ENCODE assay signal across 3 cellular contexts in genomic region chr10:26311383-26311940, GRCh38.
TF ChIP-seq lines count a peak whose summit lies in the region.

No MANE protein-coding gene starts in this region.

TF ChIP-seq in A549, 52 proteins besides CTCF, POLR2A, EP300 and RAD21:
- TF ChIP-seq RCOR1 (IDR thresholded peaks at IDR 0.05; ENCODE audit: low read depth, low read length) (no peak), MAZ (IDR thresholded peaks at IDR 0.05; ENCODE audit: borderline replicate concordance, low read depth, low read length) (no peak), ZFP36 (IDR thresholded peaks at IDR 0.05; ENCODE audit: borderline replicate concordance, partially characterized antibody) (no peak), ESRRA (IDR thresholded peaks at IDR 0.05; ENCODE audit: borderline replicate concordance, low read length) (no peak), BHLHE40 (IDR thresholded peaks at IDR 0.05; ENCODE audit: low read depth, low read length) (no peak), PHF8 (IDR thresholded peaks at IDR 0.05; ENCODE audit: borderline replicate concordance, low read depth) (no peak), CBX2 (IDR thresholded peaks at IDR 0.05; ENCODE audit: borderline replicate concordance, low read depth) (no peak), TFCP2L1 (CRISPR knock-in tag; IDR thresholded peaks at IDR 0.05) (no peak), MAFK (IDR thresholded peaks at IDR 0.05; ENCODE audit: partially characterized antibody) (no peak), JUNB (IDR thresholded peaks at IDR 0.05) (no peak), HOXA7 (CRISPR knock-in tag; IDR thresholded peaks at IDR 0.05) (no peak), HOXB5 (CRISPR knock-in tag; IDR thresholded peaks at IDR 0.05) (no peak), ZSCAN20 (CRISPR knock-in tag; IDR thresholded peaks at IDR 0.05) (no peak)
- TF ChIP-seq, protein P1, sequence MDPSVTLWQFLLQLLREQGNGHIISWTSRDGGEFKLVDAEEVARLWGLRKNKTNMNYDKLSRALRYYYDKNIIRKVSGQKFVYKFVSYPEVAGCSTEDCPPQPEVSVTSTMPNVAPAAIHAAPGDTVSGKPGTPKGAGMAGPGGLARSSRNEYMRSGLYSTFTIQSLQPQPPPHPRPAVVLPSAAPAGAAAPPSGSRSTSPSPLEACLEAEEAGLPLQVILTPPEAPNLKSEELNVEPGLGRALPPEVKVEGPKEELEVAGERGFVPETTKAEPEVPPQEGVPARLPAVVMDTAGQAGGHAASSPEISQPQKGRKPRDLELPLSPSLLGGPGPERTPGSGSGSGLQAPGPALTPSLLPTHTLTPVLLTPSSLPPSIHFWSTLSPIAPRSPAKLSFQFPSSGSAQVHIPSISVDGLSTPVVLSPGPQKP (IDR thresholded peaks at IDR 0.05; ENCODE audit: low read depth, low read length), result no peak
- TF ChIP-seq, protein P2, sequence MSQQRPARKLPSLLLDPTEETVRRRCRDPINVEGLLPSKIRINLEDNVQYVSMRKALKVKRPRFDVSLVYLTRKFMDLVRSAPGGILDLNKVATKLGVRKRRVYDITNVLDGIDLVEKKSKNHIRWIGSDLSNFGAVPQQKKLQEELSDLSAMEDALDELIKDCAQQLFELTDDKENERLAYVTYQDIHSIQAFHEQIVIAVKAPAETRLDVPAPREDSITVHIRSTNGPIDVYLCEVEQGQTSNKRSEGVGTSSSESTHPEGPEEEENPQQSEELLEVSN (IDR thresholded peaks at IDR 0.05; ENCODE audit: borderline replicate concordance, low read depth), result no peak
TF ChIP-seq in A549: peak in this region for 0.

TF ChIP-seq in HCT116, 20 proteins besides CTCF, POLR2A, EP300 and RAD21:
- TF ChIP-seq EZH2phosphoT487 (IDR thresholded peaks at IDR 0.05; ENCODE audit: borderline replicate concordance) (no peak), ZBTB33 (IDR thresholded peaks at IDR 0.05; ENCODE audit: extremely low read depth, insufficient replicate concordance, low read length) (no peak), POLR2AphosphoS5 (IDR thresholded peaks at IDR 0.05; ENCODE audit: low read depth, low read length) (no peak), SRF (IDR thresholded peaks at IDR 0.05; ENCODE audit: low read depth) (no peak), ZFX (IDR thresholded peaks at IDR 0.05) (no peak), MAX (IDR thresholded peaks at IDR 0.05) (no peak)
- TF ChIP-seq, protein P3, sequence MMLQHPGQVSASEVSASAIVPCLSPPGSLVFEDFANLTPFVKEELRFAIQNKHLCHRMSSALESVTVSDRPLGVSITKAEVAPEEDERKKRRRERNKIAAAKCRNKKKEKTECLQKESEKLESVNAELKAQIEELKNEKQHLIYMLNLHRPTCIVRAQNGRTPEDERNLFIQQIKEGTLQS (IDR thresholded peaks at IDR 0.05), result no peak

TF ChIP-seq in H1, 55 proteins besides CTCF, POLR2A, EP300 and RAD21:
- TF ChIP-seq MAX (IDR thresholded peaks at IDR 0.05), result peak; percentile 25; the same call in 1 of the 2 replicates
- no peak for TF ChIP-seq PHF8 (conservative IDR thresholded peaks at IDR 0.05; ENCODE audit: low read depth, low read length)
- peak; percentile 98 for TF ChIP-seq TEAD4 (IDR thresholded peaks at IDR 0.05; ENCODE audit: low read depth, low read length)
- TF ChIP-seq SP4 (IDR thresholded peaks at IDR 0.05; ENCODE audit: low read length), result no peak
